11 cellular contexts compared by ENCODE assay signal in the genomic region with DNA sequence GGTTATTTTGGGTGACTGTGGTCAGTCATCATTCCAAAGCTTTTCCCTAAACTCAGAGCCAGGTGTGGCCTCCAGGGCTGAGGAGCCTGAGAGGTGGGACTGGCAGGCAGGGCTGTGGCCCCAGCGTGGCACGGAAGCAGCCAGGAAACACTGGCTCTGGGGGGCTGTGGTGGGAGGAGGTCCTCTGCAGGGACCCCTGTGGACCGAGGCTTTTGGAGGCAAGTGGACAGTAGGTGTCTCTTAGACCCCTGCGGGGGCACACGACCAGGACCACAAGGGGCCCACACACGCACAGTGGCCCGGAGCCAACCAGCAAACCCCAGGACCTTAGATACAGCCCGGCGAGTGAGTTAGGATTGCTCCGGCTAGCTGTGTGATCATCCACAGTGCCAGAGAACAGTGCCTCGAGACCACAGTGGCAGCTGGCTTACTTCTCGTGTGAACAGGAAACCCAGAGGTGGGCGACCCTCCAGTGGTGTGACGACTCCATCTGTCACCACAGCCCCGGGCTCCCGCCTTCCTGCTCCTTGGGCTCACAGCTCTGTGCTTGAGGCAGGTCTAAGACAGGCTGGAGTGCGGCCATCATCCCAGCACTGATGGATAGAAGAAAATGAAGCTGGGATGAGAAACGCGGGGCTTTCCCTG. TPM values are rescaled to one million over a fixed set of nuclear protein-coding genes. Genes with fewer than 3 reads are reported as not detected.
DNase-seq lines count a peak whose midpoint lies in the region; ATAC-seq and TF ChIP-seq lines count a peak whose summit lies in the region.
"Had no signal": no experiment of that assay in that cellular context is flagged by ENCODE, and none has a peak within 500 bp of the region (broad histone marks: within the 10 kb centered on the region; RNA-seq: fewer than 3 reads in every experiment).

No MANE protein-coding gene starts in this region.

- no peak overlapping the region for H3K9ac ChIP-seq in mammary epithelial cell (ENCODE audit: insufficient read depth, low read length)

- no peak for TF ChIP-seq EP300 in ovary (IDR thresholded peaks at IDR 0.05)

- H3K9me3 ChIP-seq in mammary epithelial cell (replicated peaks; ENCODE audit: insufficient read depth, low read length), result no peaks in the 10 kb centered on the region
- no peaks in the 10 kb centered on the region for H3K9me3 ChIP-seq in ovary
- H3K9me3 ChIP-seq: SJSA1 had no signal

- H3K4me1 ChIP-seq in mammary epithelial cell (ENCODE audit: insufficient read depth, low read length) (no peaks in the 10 kb centered on the region), ovary (ENCODE audit: insufficient read depth) (peaks cover 3% of the 10 kb centered on the region)

- H3K4me2 ChIP-seq in mammary epithelial cell (ENCODE audit: insufficient read depth, low read depth, low read length), result no peak overlapping the region

- dilution Hi-C loops in mammary epithelial cell (cut with HindIII; ENCODE audit: low sequenced_read_pairs), result no loop called here

- 39% methylated on average over 10 of the region's 19 CpGs for WGBS in mammary epithelial cell (ENCODE audit: low coverage, missing lambda C conversion rate)
- 56 to 69% (median 65%) methylated on average over 19 of the region's 19 CpGs for WGBS in ovary, 3 donors

- no peaks in the 10 kb centered on the region for H3K79me2 ChIP-seq in mammary epithelial cell (ENCODE audit: insufficient read depth, low read length)

- intact Hi-C loops in left ventricle myocardium superior (cut with micrococcal nuclease) (no loop called here), mammary epithelial cell (cut with micrococcal nuclease) (no loop called here), ovary (cut with DNase I) (no loop called here)

- TF ChIP-seq CTCF in mammary epithelial cell (conservative IDR thresholded peaks at IDR 0.05 in 1 of 2, IDR thresholded peaks at IDR 0.05 in 1 of 2; ENCODE audit: extremely low read depth in 1 of 2, insufficient read depth in 1 of 2, low read depth in 1 of 2, low read length in 2 of 2) (no peak), ovary (IDR thresholded peaks at IDR 0.05) (no peak)

- in situ Hi-C loops in mammary epithelial cell (cut with MboI; ENCODE audit: low sequenced_read_pairs in 2 of 2) (no loop called here), KBM-7 (cut with MboI; ENCODE audit: low pct_unique_long_range_greater_than_20kb, low sequenced_read_pairs) (no loop called here)

- peak; percentile 19 for DNase-seq in NK-92 treated with Interleukin-12 subunit alpha and Interleukin-12 subunit beta, amount 100 ng/mL, for 24 hours (lab: John Stamatoyannopoulos, UW)
- no peak for DNase-seq in NK-92 (lab: John Stamatoyannopoulos, UW; ENCODE audit: unreplicated experiment)
- peak; percentile 36 for DNase-seq in activated CD8-positive, alpha-beta memory T cell treated with anti-CD3 and anti-CD28 coated beads, Interleukin-2, amount 50 U/mL, for 24 hours (ENCODE audit: extremely low read depth)
- DNase-seq in left ventricle myocardium superior, result peak; percentile 49
- DNase-seq in stimulated activated naive CD4-positive, alpha-beta T cell treated with Interleukin-2 at 50 U/mL for 16 hours (lab: John Stamatoyannopoulos, UW), result peak; percentile 44
- no peak for DNase-seq in mammary epithelial cell
- no peak for DNase-seq in ovary
- DNase-seq in KBM-7, result no peak
- DNase-seq: erythroblast had no signal

- H3K4me3 ChIP-seq in mammary epithelial cell (replicated peaks in 1 of 3; ENCODE audit: insufficient read depth in 1 of 3, low read depth in 2 of 3, low read length in 3 of 3) (no peak overlapping the region), ovary (no peak overlapping the region)
- H3K4me3 ChIP-seq: SJSA1, skin epidermis had no signal

- no peak for TF ChIP-seq POLR2A in ovary (IDR thresholded peaks at IDR 0.05)

- H4K20me1 ChIP-seq in mammary epithelial cell (ENCODE audit: insufficient read depth, low read length), result no peaks in the 10 kb centered on the region

- CTCF ChIA-PET in mammary epithelial cell (lab: Charles Lee; ENCODE audit: low non-redundant PET), result no interaction called here

- ATAC-seq in left ventricle myocardium superior, result no peak

- H3K27ac ChIP-seq in mammary epithelial cell (ENCODE audit: insufficient read depth, low read depth, low read length) (no peak overlapping the region), ovary (no peak overlapping the region)
- H3K27ac ChIP-seq: SJSA1 had no signal

- H3K36me3 ChIP-seq in mammary epithelial cell (ENCODE audit: insufficient read depth, low read length), result no peaks in the 10 kb centered on the region
- H3K36me3 ChIP-seq in ovary, result no peaks in the 10 kb centered on the region
- H3K36me3 ChIP-seq: SJSA1 had no signal

- H2AFZ ChIP-seq in mammary epithelial cell (ENCODE audit: low read depth, low read length), result no peak overlapping the region

- no TSS peak for BruUV-seq in mammary epithelial cell (replicated peaks; lab: Mats Ljungman, UMichigan)

- H3K27me3 ChIP-seq in mammary epithelial cell (ENCODE audit: insufficient read depth, low read length) (peaks cover 17% of the 10 kb centered on the region), ovary (peaks cover 3% of the 10 kb centered on the region)

RNA-seq across cellular contexts. Expression of gene RTP5, which starts 1.6 kb away (rescaled TPM):
- total RNA-seq in left ventricle myocardium superior (not detected), mammary epithelial cell (not detected), ovary (under 1 TPM in 1 of 7 donors, not detected in 6; 0.10 TPM)
- polyA plus RNA-seq in mammary epithelial cell (not detected), ovary (not detected)
- not detected for polyA minus RNA-seq in mammary epithelial cell
- total RNA-seq: SJSA1 had no signal

RNA-seq across cellular contexts. Expression of gene PDCD1, which starts 9.2 kb away (rescaled TPM):
- total RNA-seq in left ventricle myocardium superior (1.4 TPM), mammary epithelial cell (not detected), ovary (under 1 TPM in 6 of 7 donors, not detected in 1; 0.13 to 0.57 (median 0.29) TPM)
- polyA plus RNA-seq in mammary epithelial cell (not detected), ovary (under 1 TPM in 1 of 2 donors, not detected in 1; 0.17 TPM)
- polyA minus RNA-seq in mammary epithelial cell, result not detected
- total RNA-seq: SJSA1 had no signal

RNA-seq across cellular contexts. Expression of gene NEU4, which starts 58.9 kb away (rescaled TPM):
- total RNA-seq in left ventricle myocardium superior (0.52 TPM), mammary epithelial cell (not detected), ovary (1 to 10 TPM in 3 of 7 donors, under 1 TPM in 3, not detected in 1; 0.68 to 7.2 (median 0.96) TPM)
- polyA plus RNA-seq in mammary epithelial cell (not detected), ovary (under 1 TPM in 1 of 2 donors, not detected in 1; 0.23 TPM)
- not detected for polyA minus RNA-seq in mammary epithelial cell
- total RNA-seq: SJSA1 had no signal

Comparison
In these comparisons a context has a peak if more than half of its experiments do, and no peak if none do; other contexts are left out.
1. DNase-seq: peak in NK-92 treated with Interleukin-12 subunit alpha and Interleukin-12 subunit beta, amount 100 ng/mL, for 24 hours (single experiment), activated CD8-positive, alpha-beta memory T cell treated with anti-CD3 and anti-CD28 coated beads, Interleukin-2, amount 50 U/mL, for 24 hours (single experiment), left ventricle myocardium superior (single experiment) and stimulated activated naive CD4-positive, alpha-beta T cell treated with Interleukin-2 at 50 U/mL for 16 hours (single experiment); none in NK-92 (single experiment), mammary epithelial cell (single experiment), ovary (0 of 5) and KBM-7 (single experiment).